12 cellular contexts compared by ENCODE assay signal in genomic region chr12:75820848-75821578, GRCh38.
DNase-seq lines count a peak whose midpoint lies in the region; ATAC-seq and TF ChIP-seq lines count a peak whose summit lies in the region.
"Had no signal": no experiment of that assay in that cellular context is flagged by ENCODE, and none has a peak within 500 bp of the region (broad histone marks: within the 10 kb centered on the region; RNA-seq: fewer than 3 reads in every experiment).

No MANE protein-coding gene starts in this region.

- ATAC-seq in RWPE2 (ENCODE audit: low read depth) (peak; percentile 78), psoas muscle (peak; percentile 82 to 94 (median 86))
- ATAC-seq: CD8-positive, alpha-beta T cell; stimulated activated naive CD8-positive, alpha-beta T cell treated with anti-CD3 and anti-CD28 coated beads, Interleukin-15, amount 100 ng/mL, for 72 hours had no signal

- in situ Hi-C loops in Caki2 (cut with HindIII; ENCODE audit: low pct_unique_long_range_greater_than_20kb, low sequenced_read_pairs) = no loop called here

- peak overlapping the region; percentile 59 for H3K27ac ChIP-seq in RWPE2 (ENCODE audit: poor library complexity, severe bottlenecking)
- no peak overlapping the region for H3K27ac ChIP-seq in psoas muscle
- H3K27ac ChIP-seq in caudate nucleus (ENCODE audit: low read depth, low read length) = no peak overlapping the region

- H3K36me3 ChIP-seq in RWPE2 (ENCODE audit: low read depth) (no peaks in the 10 kb centered on the region), psoas muscle (ENCODE audit: insufficient read depth in 1 of 2, low read depth in 1 of 2) (no peaks in the 10 kb centered on the region)

- peaks cover 18% of the 10 kb centered on the region for H3K4me1 Mint-ChIP-seq in activated T-helper 1 cell treated with anti-CD3 and anti-CD28 coated beads, Interleukin-12 subunit alpha, Interleukin-12 subunit beta, Interleukin-2, Interleukin-4 antibody, amounts not matched to agents 30 ng/mL and 10 ng/mL and 1 ng/mL, durations not matched to agents 14 hours and 24 hours and 36 hours (ENCODE audit: low read depth)

- DNase-seq in Caki2 (ENCODE audit: low read depth) (peak; percentile 77), RWPE2 (ENCODE audit: low spot score) (peak; percentile 74), fibroblast of the aortic adventitia (ENCODE audit: low read depth) (peak; percentile 98), psoas muscle (peak; percentile 56 to 70), NCI-H526 (lab: John Stamatoyannopoulos, UW) (no peak), caudate nucleus (lab: John Stamatoyannopoulos, UW) (no peak), GDM1 (lab: John Stamatoyannopoulos, UW) (no peak)
- DNase-seq in activated T-helper 1 cell treated with anti-CD3 and anti-CD28 coated beads, Interleukin-12 subunit alpha, Interleukin-12 subunit beta, Interleukin-2, Interleukin-4 antibody, amounts not matched to agents 30 ng/mL and 10 ng/mL and 1 ng/mL, durations not matched to agents 14 hours and 24 hours and 36 hours (ENCODE audit: low spot score) = no peak
- DNase-seq: CD8-positive, alpha-beta T cell; MM.1S; NK-92 treated with Interleukin-12 subunit alpha and Interleukin-12 subunit beta, amount 100 ng/mL, for 24 hours; stimulated activated naive CD8-positive, alpha-beta T cell treated with anti-CD3 and anti-CD28 coated beads, Interleukin-15, amount 100 ng/mL, for 72 hours had no signal

- intact Hi-C loops in psoas muscle (cut with DNase I) = no loop called here
- intact Hi-C loops in activated T-helper 1 cell treated with anti-CD3 and anti-CD28 coated beads, Interleukin-12 subunit alpha, Interleukin-12 subunit beta, Interleukin-2, Interleukin-4 antibody, amounts not matched to agents 30 ng/mL and 10 ng/mL and 1 ng/mL, durations not matched to agents 14 hours and 24 hours and 36 hours (cut with micrococcal nuclease) = loop anchor here (10.0 kb wide), 1 partner anchor 54 kb away; no protein-coding TSS in a partner anchor

- H3K4me1 ChIP-seq in RWPE2 (ENCODE audit: insufficient read depth, poor library complexity, severe bottlenecking) (peaks cover 46% of the 10 kb centered on the region), psoas muscle (peaks cover 4% of the 10 kb centered on the region)

- H3K4me3 Mint-ChIP-seq in activated T-helper 1 cell treated with anti-CD3 and anti-CD28 coated beads, Interleukin-12 subunit alpha, Interleukin-12 subunit beta, Interleukin-2, Interleukin-4 antibody, amounts not matched to agents 30 ng/mL and 10 ng/mL and 1 ng/mL, durations not matched to agents 14 hours and 24 hours and 36 hours = no peak overlapping the region
- H3K4me3 Mint-ChIP-seq: CD8-positive, alpha-beta T cell; stimulated activated naive CD8-positive, alpha-beta T cell treated with anti-CD3 and anti-CD28 coated beads, Interleukin-15, amount 100 ng/mL, for 72 hours had no signal

- 31 to 41% (median 32%) methylated on average over 10 of the region's 10 CpGs for WGBS in psoas muscle, 3 donors

- H3K27ac Mint-ChIP-seq in activated T-helper 1 cell treated with anti-CD3 and anti-CD28 coated beads, Interleukin-12 subunit alpha, Interleukin-12 subunit beta, Interleukin-2, Interleukin-4 antibody, amounts not matched to agents 30 ng/mL and 10 ng/mL and 1 ng/mL, durations not matched to agents 14 hours and 24 hours and 36 hours = no peak overlapping the region
- H3K27ac Mint-ChIP-seq: CD8-positive, alpha-beta T cell; stimulated activated naive CD8-positive, alpha-beta T cell treated with anti-CD3 and anti-CD28 coated beads, Interleukin-15, amount 100 ng/mL, for 72 hours had no signal

- TF ChIP-seq CTCF in RWPE2 (IDR thresholded peaks at IDR 0.05; ENCODE audit: poor library complexity, severe bottlenecking) = peak; percentile 43
- TF ChIP-seq CTCF in fibroblast of the aortic adventitia (IDR thresholded peaks at IDR 0.05; ENCODE audit: insufficient read depth, low read length) = peak; percentile 39
- TF ChIP-seq CTCF in psoas muscle (IDR thresholded peaks at IDR 0.05) = peak; percentile 7

- H3K27me3 Mint-ChIP-seq in activated T-helper 1 cell treated with anti-CD3 and anti-CD28 coated beads, Interleukin-12 subunit alpha, Interleukin-12 subunit beta, Interleukin-2, Interleukin-4 antibody, amounts not matched to agents 30 ng/mL and 10 ng/mL and 1 ng/mL, durations not matched to agents 14 hours and 24 hours and 36 hours (ENCODE audit: insufficient read depth) = no peaks in the 10 kb centered on the region

- no peaks in the 10 kb centered on the region for H3K9me3 Mint-ChIP-seq in activated T-helper 1 cell treated with anti-CD3 and anti-CD28 coated beads, Interleukin-12 subunit alpha, Interleukin-12 subunit beta, Interleukin-2, Interleukin-4 antibody, amounts not matched to agents 30 ng/mL and 10 ng/mL and 1 ng/mL, durations not matched to agents 14 hours and 24 hours and 36 hours
- H3K9me3 Mint-ChIP-seq: CD8-positive, alpha-beta T cell; stimulated activated naive CD8-positive, alpha-beta T cell treated with anti-CD3 and anti-CD28 coated beads, Interleukin-15, amount 100 ng/mL, for 72 hours had no signal

- H3K36me3 Mint-ChIP-seq in activated T-helper 1 cell treated with anti-CD3 and anti-CD28 coated beads, Interleukin-12 subunit alpha, Interleukin-12 subunit beta, Interleukin-2, Interleukin-4 antibody, amounts not matched to agents 30 ng/mL and 10 ng/mL and 1 ng/mL, durations not matched to agents 14 hours and 24 hours and 36 hours (ENCODE audit: low read depth) = no peaks in the 10 kb centered on the region
- H3K36me3 Mint-ChIP-seq: CD8-positive, alpha-beta T cell had no signal

- H3K9me3 ChIP-seq in RWPE2 (ENCODE audit: severe bottlenecking) (no peaks in the 10 kb centered on the region), psoas muscle (no peaks in the 10 kb centered on the region)

- no peaks in the 10 kb centered on the region for H3K27me3 ChIP-seq in RWPE2 (ENCODE audit: insufficient read depth, poor library complexity, severe bottlenecking)
- no peaks in the 10 kb centered on the region for H3K27me3 ChIP-seq in psoas muscle (ENCODE audit: insufficient read depth in 3 of 3, low read length in 2 of 3)

- H3K4me3 ChIP-seq in RWPE2 (ENCODE audit: severe bottlenecking) (no peak overlapping the region), fibroblast of the aortic adventitia (ENCODE audit: low read depth, low read length) (peak overlapping the region; percentile 16), psoas muscle (peak overlapping the region; percentile 26)

Comparison
In these comparisons a context has a peak if more than half of its experiments do, and no peak if none do; other contexts are left out.
1. DNase-seq: peak in Caki2 (single experiment), RWPE2 (single experiment), fibroblast of the aortic adventitia (single experiment) and psoas muscle (2 of 2); none in NCI-H526 (0 of 2), caudate nucleus (0 of 61), activated T-helper 1 cell treated with anti-CD3 and anti-CD28 coated beads, Interleukin-12 subunit alpha, Interleukin-12 subunit beta, Interleukin-2, Interleukin-4 antibody, amounts not matched to agents 30 ng/mL and 10 ng/mL and 1 ng/mL, durations not matched to agents 14 hours and 24 hours and 36 hours (single experiment) and GDM1 (single experiment).
2. Peak in every context shown above with its lines, with median percentiles within 50 percentile points of each other: CTCF ChIP-seq.